8 cellular contexts compared by ENCODE assay signal in genomic region chr21:44487831-44488230, GRCh38. TPM values are rescaled to one million over a fixed set of nuclear protein-coding genes. Genes with fewer than 3 reads are reported as not detected.
DNase-seq lines count a peak whose midpoint lies in the region; ATAC-seq and TF ChIP-seq lines count a peak whose summit lies in the region.

No MANE protein-coding gene starts in this region.

- no peak overlapping the region for H3K4me3 ChIP-seq in colonic mucosa

- POLR2A ChIA-PET in RWPE1 (lab: Yijun Ruan, JAX; ENCODE audit: low non-redundant PET) = no interaction called here

- CTCF ChIA-PET in RWPE1 (lab: Yijun Ruan, JAX) = no interaction called here

- no peaks in the 10 kb centered on the region for H3K36me3 ChIP-seq in colonic mucosa

- peak; percentile 63 for DNase-seq in DMS 273 (lab: John Stamatoyannopoulos, UW; ENCODE audit: unreplicated experiment)
- no peak for DNase-seq in DMS 273 treated with DMSO at 0.1 percent for 48 hours (lab: John Stamatoyannopoulos, UW)
- DNase-seq in RWPE1 (ENCODE audit: low spot score) = no peak
- no peak for DNase-seq in colonic mucosa
- peak; percentile 57 for DNase-seq in stimulated activated CD4-positive, alpha-beta T cell treated with anti-CD3 and anti-CD28 coated beads, Interleukin-4, amount 100 ng/mL, for 24 hours
- DNase-seq in NCI-H1417 treated with DMSO at 0.1 percent for 48 hours (lab: John Stamatoyannopoulos, UW) = no peak
- no peak for DNase-seq in NCI-H226

- H3K27ac ChIP-seq in RWPE1 (no peak overlapping the region), colonic mucosa (no peak overlapping the region)

- TF ChIP-seq CTCF in RWPE1 (conservative IDR thresholded peaks at IDR 0.05; ENCODE audit: low read depth) (peak; percentile 35), colonic mucosa (IDR thresholded peaks at IDR 0.05) (peak; percentile 35)

- no peak for ATAC-seq in GM18873 (IDR thresholded peaks at IDR 0.05; ENCODE audit: low FRiP score, unreplicated experiment)

- H3K9me3 ChIP-seq in colonic mucosa = no peaks in the 10 kb centered on the region

- H3K9ac ChIP-seq in colonic mucosa (ENCODE audit: low read depth in 2 of 2, low read length in 2 of 2) = no peak overlapping the region

- intact Hi-C loops in colonic mucosa (cut with DNase I) = no loop called here

- no peaks in the 10 kb centered on the region for H3K27me3 ChIP-seq in colonic mucosa

- H3K4me1 ChIP-seq in colonic mucosa = no peaks in the 10 kb centered on the region

RNA-seq across cellular contexts. Expression of gene LRRC3, which starts 32.5 kb away (rescaled TPM):
- 1 to 10 TPM; 2.0 to 2.7 TPM for total RNA-seq in colonic mucosa

RNA-seq across cellular contexts. Expression of gene KRTAP10-1, which starts 52.2 kb away (rescaled TPM):
- total RNA-seq in colonic mucosa = not detected

Comparison
In these comparisons a context has a peak if more than half of its experiments do, and no peak if none do; other contexts are left out.
1. DNase-seq: peak in DMS 273 (single experiment) and stimulated activated CD4-positive, alpha-beta T cell treated with anti-CD3 and anti-CD28 coated beads, Interleukin-4, amount 100 ng/mL, for 24 hours (single experiment); none in DMS 273 treated with DMSO at 0.1 percent for 48 hours (single experiment), RWPE1 (single experiment), colonic mucosa (single experiment), NCI-H1417 treated with DMSO at 0.1 percent for 48 hours (single experiment) and NCI-H226 (single experiment).